15 cellular contexts compared by ENCODE assay signal in the genomic region with DNA sequence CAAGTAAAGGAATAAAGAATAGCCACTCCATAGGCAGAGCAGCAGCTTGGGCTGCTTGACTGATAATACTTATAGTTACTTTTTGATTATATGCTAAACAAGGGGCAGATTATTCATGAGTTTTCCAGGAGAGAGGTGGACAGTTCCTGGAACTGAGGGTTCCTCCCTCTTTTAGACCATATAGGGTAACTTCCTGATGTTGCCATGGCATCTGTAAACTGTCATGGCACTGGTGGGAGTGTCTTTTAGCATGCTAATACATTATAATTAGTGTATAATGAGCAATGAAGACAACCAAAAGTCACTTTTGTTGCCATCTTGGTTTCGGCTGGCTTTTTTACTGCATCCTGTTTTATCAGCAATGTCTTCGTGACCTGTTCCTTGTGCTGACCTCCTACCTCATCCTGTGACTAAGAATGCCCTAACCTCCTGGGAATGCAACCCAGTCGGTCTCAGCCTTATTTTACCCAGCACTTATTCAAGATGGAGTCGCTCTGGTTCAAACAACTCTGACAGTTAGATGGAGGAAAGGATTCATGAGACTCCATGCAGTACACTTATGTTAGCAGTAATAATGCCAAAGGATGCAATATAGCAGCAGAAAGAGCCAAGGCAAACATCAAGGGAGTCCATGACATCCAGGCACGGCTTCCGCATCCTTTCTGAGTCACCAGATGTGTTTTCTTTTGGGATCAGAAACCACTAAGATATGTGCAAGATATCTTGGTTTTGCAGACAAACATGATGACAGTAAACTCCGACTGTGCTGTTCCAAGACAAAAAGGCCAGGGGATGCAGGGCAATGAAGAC. TPM values are rescaled to one million over a fixed set of nuclear protein-coding genes. Genes with fewer than 3 reads are reported as not detected.
A peak's percentile ranks its signal among the peaks of the same experiment; 100 is the strongest.
DNase-seq lines count a peak whose midpoint lies in the region; ATAC-seq and TF ChIP-seq lines count a peak whose summit lies in the region.
"Had no signal": no experiment of that assay in that cellular context is flagged by ENCODE, and none has a peak within 500 bp of the region (broad histone marks: within the 10 kb centered on the region; RNA-seq: fewer than 3 reads in every experiment).

No MANE protein-coding gene starts in this region.

- H3K4me1 ChIP-seq in ACC112 (ENCODE audit: control insufficient read depth, insufficient read depth, low read length, unreplicated experiment) (peaks cover 25% of the 10 kb centered on the region), HCT116 (ENCODE audit: control insufficient read depth in 1 of 2, insufficient read depth in 2 of 2, low read length in 2 of 2) (peaks cover 0 to 15% of the 10 kb centered on the region in 2 experiments; a peak in 3 of 4 replicates)
- H3K4me1 ChIP-seq: BLaER1, prostate gland, SJCRH30 had no signal

- H3K36me3 ChIP-seq in ACC112 (ENCODE audit: insufficient read depth, low read length): no peaks in the 10 kb centered on the region
- H3K36me3 ChIP-seq in HCT116 (ENCODE audit: control insufficient read depth in 1 of 2, insufficient read depth in 2 of 2, low read length in 2 of 2): no peaks in the 10 kb centered on the region
- H3K36me3 ChIP-seq: BLaER1, prostate gland, SJCRH30 had no signal

- intact Hi-C loops in HCT116 (cut with micrococcal nuclease): no loop called here

- POLR2A ChIA-PET in HCT116 (lab: Charles Lee): no interaction called here

- TF ChIP-seq CTCF in HCT116 (IDR thresholded peaks at IDR 0.05 in 2 of 3, conservative IDR thresholded peaks at IDR 0.05 in 1 of 3; ENCODE audit: borderline replicate concordance in 1 of 3, insufficient read depth in 1 of 3, low read depth in 2 of 3, low read length in 2 of 3) (no peak), fibroblast of villous mesenchyme (IDR thresholded peaks at IDR 0.05; ENCODE audit: insufficient read depth, low read depth, low read length) (no peak), coronary artery (IDR thresholded peaks at IDR 0.05) (no peak)

- peak overlapping the region; percentile 36 for H3K4me2 ChIP-seq in HCT116 (ENCODE audit: low read length)
- H3K4me2 ChIP-seq: BLaER1 had no signal

- BruUV-seq in HCT116 (replicated peaks; lab: Mats Ljungman, UMichigan): no TSS peak

- 0 out of 2 replicates have a peak, but pooled peaks cover 4% of the 10 kb centered on the region for H3K9me2 ChIP-seq in HCT116 (ENCODE audit: insufficient read depth)

- DNase-seq in HCT116 (ENCODE audit: low read depth, low spot score): no peak
- DNase-seq in amniotic epithelial cell (ENCODE audit: low read depth): peak; percentile 91
- DNase-seq in fibroblast of villous mesenchyme (ENCODE audit: low read depth): peak; percentile 88
- DNase-seq in hippocampal formation (lab: John Stamatoyannopoulos, UW): no peak
- DNase-seq in left lobe of liver (ENCODE audit: low spot score): no peak
- DNase-seq in coronary artery (ENCODE audit: low spot score): no peak
- DNase-seq: DND-41, H7, SJCRH30 had no signal

- peak overlapping the region; percentile 78 for H3K27ac ChIP-seq in ACC112 (ENCODE audit: low read depth, low read length)
- no peak overlapping the region for H3K27ac ChIP-seq in HCT116 (ENCODE audit: low read depth, low read length)
- no peak overlapping the region for H3K27ac ChIP-seq in coronary artery
- H3K27ac ChIP-seq: BLaER1, prostate gland, SJCRH30 had no signal

- H3K79me2 ChIP-seq in ACC112 (ENCODE audit: control insufficient read depth, insufficient read depth, low read length, unreplicated experiment) (no peaks in the 10 kb centered on the region), HCT116 (ENCODE audit: insufficient read depth, low read length) (no peaks in the 10 kb centered on the region)

- no peaks in the 10 kb centered on the region for H4K20me1 ChIP-seq in HCT116 (ENCODE audit: insufficient read depth)
- H4K20me1 ChIP-seq: BLaER1 had no signal

- no peaks in the 10 kb centered on the region for H3K27me3 ChIP-seq in ACC112 (ENCODE audit: insufficient read depth, low read length)
- H3K27me3 ChIP-seq in HCT116 (ENCODE audit: insufficient read depth, low read length): no peaks in the 10 kb centered on the region
- H3K27me3 ChIP-seq: BLaER1, SJCRH30 had no signal

- peaks cover 0 to 7% of the 10 kb centered on the region in 2 experiments; a peak in 1 of 4 replicates for H3K9me3 ChIP-seq in HCT116 (ENCODE audit: control insufficient read depth in 1 of 2, insufficient read depth in 1 of 2, low read depth in 1 of 2, low read length in 2 of 2)
- H3K9me3 ChIP-seq: BLaER1, prostate gland, SJCRH30 had no signal

- H3K4me3 ChIP-seq in ACC112 (ENCODE audit: low read depth, low read length): no peak overlapping the region
- no peak overlapping the region for H3K4me3 ChIP-seq in HCT116 (replicated peaks in 1 of 2; ENCODE audit: low read depth in 1 of 2, low read length in 2 of 2)
- no peak overlapping the region for H3K4me3 ChIP-seq in fibroblast of villous mesenchyme (ENCODE audit: low read depth, low read length)
- H3K4me3 ChIP-seq in coronary artery: no peak overlapping the region
- H3K4me3 ChIP-seq: BLaER1, prostate gland, SJCRH30 had no signal

- H2AFZ ChIP-seq in ACC112 (ENCODE audit: low read length, unreplicated experiment): no peak overlapping the region
- peak overlapping the region; percentile 8 for H2AFZ ChIP-seq in HCT116 (ENCODE audit: low read depth, low read length, poor library complexity, severe bottlenecking)

- no peak for TF ChIP-seq RAD21 in HCT116 (IDR thresholded peaks at IDR 0.05; ENCODE audit: low read depth)

- RAD21 ChIA-PET in HCT116 (lab: Charles Lee; ENCODE audit: low non-redundant PET in 1 of 2, low total read pairs in 2 of 2, uncharacterized antibody in 2 of 2, unreplicated experiment in 2 of 2): no interaction called here

- peak; percentile 70 for ATAC-seq in HCT116
- no peak for ATAC-seq in left lobe of liver
- no peak for ATAC-seq in HG02623 (IDR thresholded peaks at IDR 0.05; ENCODE audit: unreplicated experiment)
- ATAC-seq: stimulated activated effector memory CD8-positive, alpha-beta T cell treated with anti-CD3 and anti-CD28 coated beads, Interleukin-12 subunit alpha, Interleukin-12 subunit beta, amount 100 ng/mL, for 72 hours had no signal

- no peak for TF ChIP-seq POLR2A in HCT116 (IDR thresholded peaks at IDR 0.05; ENCODE audit: borderline replicate concordance, extremely low read depth, insufficient read depth, insufficient read length)

- CTCF ChIA-PET in HCT116 (lab: Charles Lee): no interaction called here

- no peak overlapping the region for H3K9ac ChIP-seq in HCT116 (ENCODE audit: low read length)
- H3K9ac ChIP-seq: BLaER1 had no signal

TF ChIP-seq in HCT116, 20 proteins besides CTCF, POLR2A, EP300 and RAD21 (continues in another document):
- TF ChIP-seq SP1 (IDR thresholded peaks at IDR 0.05; ENCODE audit: low read depth) (no peak), TCF7L2 (IDR thresholded peaks at IDR 0.05; ENCODE audit: borderline replicate concordance, extremely low read depth, insufficient read depth, insufficient read length) (no peak), CBX3 (IDR thresholded peaks at IDR 0.05; ENCODE audit: low read depth) (no peak), POLR2AphosphoS5 (IDR thresholded peaks at IDR 0.05; ENCODE audit: low read depth, low read length) (no peak), YY1 (IDR thresholded peaks at IDR 0.05; ENCODE audit: extremely low read depth, insufficient replicate concordance, low read depth, low read length) (no peak), EZH2 (IDR thresholded peaks at IDR 0.05) (no peak), FOSL1 (IDR thresholded peaks at IDR 0.05; ENCODE audit: low read depth) (peak; percentile 43; the same call in 1 of the 2 replicates), EGR1 (IDR thresholded peaks at IDR 0.05; ENCODE audit: low read depth) (no peak), SRF (IDR thresholded peaks at IDR 0.05; ENCODE audit: low read depth) (peak; percentile 66), ELF1 (IDR thresholded peaks at IDR 0.05; ENCODE audit: borderline replicate concordance, low read depth) (no peak), SIN3A (IDR thresholded peaks at IDR 0.05; ENCODE audit: low read depth) (0 out of 2 replicates have a peak, but pooled peaks have one; percentile 27), CEBPB (IDR thresholded peaks at IDR 0.05; ENCODE audit: low read depth) (0 out of 2 replicates have a peak, but pooled peaks have one; percentile 35), ZFX (IDR thresholded peaks at IDR 0.05) (no peak), JUND (IDR thresholded peaks at IDR 0.05) (0 out of 2 replicates have a peak, but pooled peaks have one; percentile 38)
- TF ChIP-seq, protein P1, sequence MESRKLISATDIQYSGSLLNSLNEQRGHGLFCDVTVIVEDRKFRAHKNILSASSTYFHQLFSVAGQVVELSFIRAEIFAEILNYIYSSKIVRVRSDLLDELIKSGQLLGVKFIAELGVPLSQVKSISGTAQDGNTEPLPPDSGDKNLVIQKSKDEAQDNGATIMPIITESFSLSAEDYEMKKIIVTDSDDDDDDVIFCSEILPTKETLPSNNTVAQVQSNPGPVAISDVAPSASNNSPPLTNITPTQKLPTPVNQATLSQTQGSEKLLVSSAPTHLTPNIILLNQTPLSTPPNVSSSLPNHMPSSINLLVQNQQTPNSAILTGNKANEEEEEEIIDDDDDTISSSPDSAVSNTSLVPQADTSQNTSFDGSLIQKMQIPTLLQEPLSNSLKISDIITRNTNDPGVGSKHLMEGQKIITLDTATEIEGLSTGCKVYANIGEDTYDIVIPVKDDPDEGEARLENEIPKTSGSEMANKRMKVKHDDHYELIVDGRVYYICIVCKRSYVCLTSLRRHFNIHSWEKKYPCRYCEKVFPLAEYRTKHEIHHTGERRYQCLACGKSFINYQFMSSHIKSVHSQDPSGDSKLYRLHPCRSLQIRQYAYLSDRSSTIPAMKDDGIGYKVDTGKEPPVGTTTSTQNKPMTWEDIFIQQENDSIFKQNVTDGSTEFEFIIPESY (IDR thresholded peaks at IDR 0.05; ENCODE audit: extremely low read depth, insufficient replicate concordance, low read length): no peak
- TF ChIP-seq, protein P2, sequence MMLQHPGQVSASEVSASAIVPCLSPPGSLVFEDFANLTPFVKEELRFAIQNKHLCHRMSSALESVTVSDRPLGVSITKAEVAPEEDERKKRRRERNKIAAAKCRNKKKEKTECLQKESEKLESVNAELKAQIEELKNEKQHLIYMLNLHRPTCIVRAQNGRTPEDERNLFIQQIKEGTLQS (IDR thresholded peaks at IDR 0.05): no peak

RNA-seq across cellular contexts. Expression of a gene that starts 55.8 kb away (rescaled TPM):
- total RNA-seq in HCT116 (2021; ENCODE audit: unreplicated experiment): not detected
- not detected in 2 replicates for polyA plus RNA-seq in HCT116 (2012)
- under 0.01 TPM in 2 replicates for total RNA-seq in fibroblast of villous mesenchyme
- 0.03 TPM for total RNA-seq in left lobe of liver
- total RNA-seq: mesenteric fat pad, prostate gland, SJCRH30 had no signal

Comparison
In these comparisons a context has a peak if more than half of its experiments do, and no peak if none do; other contexts are left out.
1. DNase-seq: peak in amniotic epithelial cell (single experiment) and fibroblast of villous mesenchyme (single experiment); none in HCT116 (single experiment), hippocampal formation (0 of 2), left lobe of liver (single experiment) and coronary artery (single experiment).